In the genomic region with DNA sequence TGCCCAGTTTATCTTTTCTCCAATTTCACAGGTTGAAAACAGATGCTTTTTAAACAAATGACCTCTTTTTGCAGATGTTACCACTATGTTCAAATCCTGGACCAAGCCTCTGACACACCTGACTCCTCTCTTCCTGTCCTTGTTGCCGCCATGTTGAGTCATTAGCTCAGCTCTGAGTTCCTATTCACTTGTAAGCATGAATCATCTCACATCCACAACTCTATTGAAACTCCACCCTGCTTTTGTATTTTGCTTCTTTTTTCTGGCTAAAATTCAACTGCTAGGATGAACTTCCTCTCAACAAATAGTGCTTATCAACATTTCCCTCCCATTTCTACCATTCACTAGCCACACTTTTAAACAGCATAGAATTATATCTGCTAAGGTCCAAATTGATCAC, we compare ENCODE assay signal across 8 cellular contexts. TPM values are rescaled to one million over a fixed set of nuclear protein-coding genes. Genes with fewer than 3 reads are reported as not detected.
DNase-seq lines count a peak whose midpoint lies in the region; ATAC-seq and TF ChIP-seq lines count a peak whose summit lies in the region.

No MANE protein-coding gene starts in this region.

- no peaks in the 10 kb centered on the region for H3K9me3 ChIP-seq in esophagus squamous epithelium

- peaks cover 3 to 23% (median 8%) of the 10 kb centered on the region in 3 donors for H3K36me3 ChIP-seq in esophagus squamous epithelium

- TF ChIP-seq CTCF in esophagus squamous epithelium (IDR thresholded peaks at IDR 0.05) (no peak), retinal pigment epithelial cell (conservative IDR thresholded peaks at IDR 0.05; ENCODE audit: low read depth, low read length) (no peak)

- intact Hi-C loops in esophagus squamous epithelium (cut with DNase I) = no loop called here

- TF ChIP-seq POLR2A in esophagus squamous epithelium (IDR thresholded peaks at IDR 0.05) = peak in 1 of 4 donors; percentile 14

- peak overlapping the region in 1 of 4 donors; percentile 84 for H3K4me3 ChIP-seq in esophagus squamous epithelium
- peak overlapping the region; percentile 1 for H3K4me3 ChIP-seq in retinal pigment epithelial cell (ENCODE audit: low read length)

- ATAC-seq in HG02973 (IDR thresholded peaks at IDR 0.05; ENCODE audit: unreplicated experiment) = no peak
- ATAC-seq in GM21447 (IDR thresholded peaks at IDR 0.05; ENCODE audit: unreplicated experiment) = no peak
- ATAC-seq in HG03469 (IDR thresholded peaks at IDR 0.05; ENCODE audit: unreplicated experiment) = no peak

- H3K4me1 ChIP-seq in esophagus squamous epithelium = peaks cover 33 to 61% (median 49%) of the 10 kb centered on the region in 3 donors

- no peaks in the 10 kb centered on the region for H3K27me3 ChIP-seq in esophagus squamous epithelium

- WGBS in esophagus squamous epithelium, 2 donors = 8 to 12% methylated on average over 1 of the region's 1 CpG

- DNase-seq in activated CD8-positive, alpha-beta memory T cell treated with anti-CD3 and anti-CD28 coated beads, Interleukin-2, amount 50 U/mL, for 4 hours = peak; percentile 48
- no peak for DNase-seq in activated CD8-positive, alpha-beta memory T cell treated with anti-CD3 and anti-CD28 coated beads, Interleukin-2, amount 50 U/mL, for 48 hours
- peak; percentile 67 for DNase-seq in activated CD4-positive, alpha-beta T cell treated with anti-CD3 and anti-CD28 coated beads for 48 hours
- DNase-seq in esophagus squamous epithelium (lab: John Stamatoyannopoulos, UW) (no peak), retinal pigment epithelial cell (ENCODE audit: low read depth) (no peak)

- H3K27ac ChIP-seq in esophagus squamous epithelium = peak overlapping the region; percentile 70 to 99 (median 98)

RNA-seq across cellular contexts. Expression of a gene that starts 4.1 kb away (rescaled TPM):
- total RNA-seq in esophagus squamous epithelium = 10 to 100 TPM; 27.8 to 48.8 (median 33.1) TPM

RNA-seq across cellular contexts. Expression of a gene that starts 9.1 kb away (rescaled TPM):
- 10 to 100 TPM; 15.3 to 37.4 (median 32.0) TPM for total RNA-seq in esophagus squamous epithelium

RNA-seq across cellular contexts. Expression of a gene that starts 14.8 kb away (rescaled TPM):
- total RNA-seq in esophagus squamous epithelium = 10 to 100 TPM; 23.4 to 73.7 (median 57.2) TPM

RNA-seq across cellular contexts. Expression of a gene that starts 40.2 kb away (rescaled TPM):
- total RNA-seq in esophagus squamous epithelium = 10 to 100 TPM in 3 of 4 donors, 1 to 10 TPM in 1; 8.7 to 21.1 (median 13.1) TPM

RNA-seq across cellular contexts. Expression of a gene that starts 40.4 kb away (rescaled TPM):
- 1 to 10 TPM in 1 of 4 donors, under 1 TPM in 3; 0.04 to 1.0 (median 0.12) TPM for total RNA-seq in esophagus squamous epithelium

Comparison
In these comparisons a context has a peak if more than half of its experiments do, and no peak if none do; other contexts are left out.
1. DNase-seq: peak in activated CD8-positive, alpha-beta memory T cell treated with anti-CD3 and anti-CD28 coated beads, Interleukin-2, amount 50 U/mL, for 4 hours (single experiment) and activated CD4-positive, alpha-beta T cell treated with anti-CD3 and anti-CD28 coated beads for 48 hours (single experiment); none in activated CD8-positive, alpha-beta memory T cell treated with anti-CD3 and anti-CD28 coated beads, Interleukin-2, amount 50 U/mL, for 48 hours (single experiment), esophagus squamous epithelium (single experiment) and retinal pigment epithelial cell (single experiment).